In genomic region chr12:47410862-47411261, GRCh38 we compare ENCODE assay signal across 23 cellular contexts.
"Had no signal": no experiment of that assay in that cellular context is flagged by ENCODE, and none has a peak within 500 bp of the region (broad histone marks: within the 10 kb centered on the region; RNA-seq: fewer than 3 reads in every experiment).

No MANE protein-coding gene starts in this region.

- H3K9me3 Mint-ChIP-seq: activated B cell treated with CpG ODN at 0.5 μM for 24 hours; activated T-helper 1 cell treated with anti-CD3 and anti-CD28 coated beads, Interleukin-12 subunit alpha, Interleukin-12 subunit beta, Interleukin-2, Interleukin-4 antibody, amounts not matched to agents 30 ng/mL and 10 ng/mL and 1 ng/mL, durations not matched to agents 14 hours and 24 hours and 36 hours; dendritic cell treated with granulocyte-macrophage colony-stimulating factor and Interleukin-4, amounts not matched to agents 40 ng/mL and 50 ng/mL, for 4 days; T-helper 1 cell treated with Interleukin-12 subunit alpha and Interleukin-12 subunit beta and Interleukin-4 antibody, amounts not matched to agents 30 μg/mL and 1 μg/mL, for 36 hours had no signal

- DNase-seq: activated B cell treated with CpG ODN at 0.5 μM for 24 hours; activated CD8-positive, alpha-beta memory T cell treated with anti-CD3 and anti-CD28 coated beads, Interleukin-2, amount 50 U/mL, for 48 hours; activated gamma-delta T cell treated with Interleukin-2 at 50 U/mL for 16 hours; anterior cingulate cortex; effector CD4-positive, alpha-beta T cell; heart left ventricle; left cardiac atrium; midbrain; nephron progenitor cell; nucleus accumbens; stimulated activated CD4-positive, alpha-beta T cell treated with anti-CD3 and anti-CD28 coated beads, Interleukin-15, amount 100 ng/mL, for 24 hours; stimulated activated CD8-positive, alpha-beta memory T cell treated with anti-CD3 and anti-CD28 coated beads, Interleukin-4, amount 100 ng/mL, for 48 hours; stimulated activated naive B cell treated with anti-CD40 and anti-IgM and Interleukin-4, amounts not matched to agents 10 μg/mL and 1 μg/mL and 100 μg/mL, for 72 hours; substantia nigra; thyroid gland had no signal

- ATAC-seq: heart left ventricle; left cardiac atrium; sciatic nerve; stimulated activated naive B cell treated with anti-CD40 and anti-IgM and Interleukin-4, amounts not matched to agents 10 μg/mL and 1 μg/mL and 100 μg/mL, for 72 hours had no signal

- H3K9me3 ChIP-seq: heart left ventricle, thyroid gland had no signal

- H3K36me3 Mint-ChIP-seq: brain had no signal

- H3K27me3 Mint-ChIP-seq: activated B cell treated with CpG ODN at 0.5 μM for 24 hours; activated CD4-positive, alpha-beta T cell treated with anti-CD3 and anti-CD28 coated beads, Interleukin-2, amount 10 ng/mL, durations not matched to agents 24 days and 14 days; stimulated activated naive B cell treated with anti-CD40 and anti-IgM and Interleukin-4, amounts not matched to agents 10 μg/mL and 1 μg/mL and 100 μg/mL, for 72 hours had no signal

- H3K4me1 Mint-ChIP-seq: nephron progenitor cell had no signal

- H3K4me3 Mint-ChIP-seq: activated B cell treated with CpG ODN at 0.5 μM for 24 hours; activated CD4-positive, alpha-beta T cell treated with anti-CD3 and anti-CD28 coated beads, Interleukin-2, amount 10 ng/mL, durations not matched to agents 24 days and 14 days; activated T-helper 1 cell treated with anti-CD3 and anti-CD28 coated beads, Interleukin-12 subunit alpha, Interleukin-12 subunit beta, Interleukin-2, Interleukin-4 antibody, amounts not matched to agents 30 ng/mL and 10 ng/mL and 1 ng/mL, durations not matched to agents 14 hours and 24 hours and 36 hours; brain; dendritic cell treated with granulocyte-macrophage colony-stimulating factor and Interleukin-4, amounts not matched to agents 40 ng/mL and 50 ng/mL, for 4 days; nephron progenitor cell; stimulated activated naive B cell treated with anti-CD40 and anti-IgM and Interleukin-4, amounts not matched to agents 10 μg/mL and 1 μg/mL and 100 μg/mL, for 72 hours; T-helper 1 cell treated with Interleukin-12 subunit alpha and Interleukin-12 subunit beta and Interleukin-4 antibody, amounts not matched to agents 30 μg/mL and 1 μg/mL, for 36 hours had no signal

- H3K4me3 ChIP-seq: heart left ventricle, smooth muscle cell, thyroid gland had no signal

- H3K27ac Mint-ChIP-seq: activated B cell treated with CpG ODN at 0.5 μM for 24 hours; activated CD4-positive, alpha-beta T cell treated with anti-CD3 and anti-CD28 coated beads, Interleukin-2, amount 10 ng/mL, durations not matched to agents 24 days and 14 days; activated T-helper 1 cell treated with anti-CD3 and anti-CD28 coated beads, Interleukin-12 subunit alpha, Interleukin-12 subunit beta, Interleukin-2, Interleukin-4 antibody, amounts not matched to agents 30 ng/mL and 10 ng/mL and 1 ng/mL, durations not matched to agents 14 hours and 24 hours and 36 hours; dendritic cell treated with granulocyte-macrophage colony-stimulating factor and Interleukin-4, amounts not matched to agents 40 ng/mL and 50 ng/mL, for 4 days; nephron progenitor cell; stimulated activated naive B cell treated with anti-CD40 and anti-IgM and Interleukin-4, amounts not matched to agents 10 μg/mL and 1 μg/mL and 100 μg/mL, for 72 hours; T-helper 1 cell treated with Interleukin-12 subunit alpha and Interleukin-12 subunit beta and Interleukin-4 antibody, amounts not matched to agents 30 μg/mL and 1 μg/mL, for 36 hours had no signal

- H3K27me3 ChIP-seq: heart left ventricle, thyroid gland had no signal

- H3K27ac ChIP-seq: parathyroid adenoma, thyroid gland had no signal

- H3K36me3 ChIP-seq: heart left ventricle, thyroid gland had no signal

- H3K4me1 ChIP-seq: parathyroid adenoma, thyroid gland had no signal
